In the genomic region with DNA sequence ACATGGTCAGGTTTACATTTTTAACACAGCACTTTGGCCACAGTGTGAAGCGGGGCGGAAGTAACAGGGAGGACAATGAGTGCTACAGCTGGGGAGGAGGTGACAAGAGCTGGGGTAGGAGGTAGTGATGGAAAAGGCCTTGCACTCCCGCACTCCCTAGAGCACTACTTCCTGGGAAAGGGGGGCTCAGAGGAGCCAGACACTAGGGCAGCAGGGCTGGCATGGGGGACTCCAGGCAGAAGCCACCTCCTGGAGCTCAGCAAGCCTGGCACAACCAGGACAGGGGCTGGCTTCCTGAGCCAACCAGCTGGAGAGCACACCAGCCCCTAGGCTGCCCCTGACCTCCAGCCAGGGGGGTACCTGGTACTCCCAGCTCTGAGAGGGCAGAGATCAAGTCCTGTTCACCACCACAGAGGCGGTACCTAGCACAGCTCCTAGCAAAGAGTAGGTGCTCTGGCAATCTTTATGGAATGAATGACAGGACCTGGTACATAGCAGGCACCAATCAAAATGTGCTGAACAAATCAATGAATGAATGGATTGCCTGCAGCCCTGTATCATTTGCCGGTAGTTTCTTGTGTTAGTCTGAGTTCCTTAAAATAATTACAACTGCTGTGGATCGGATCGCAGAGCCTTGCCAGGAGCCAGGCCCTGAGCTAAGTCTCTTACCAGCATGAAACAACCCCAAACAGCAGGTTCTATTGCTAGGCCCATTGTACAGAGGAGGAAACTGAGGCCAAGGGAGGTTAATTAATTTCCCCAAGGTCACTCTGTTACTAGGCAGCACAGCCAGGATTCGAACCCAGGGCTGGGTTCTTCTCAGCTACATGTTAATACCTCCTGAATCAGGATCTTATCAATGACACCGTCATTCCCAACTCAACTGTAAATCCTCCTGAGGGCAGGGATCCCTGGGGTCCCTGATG, we compare ENCODE assay signal across 1 cellular context.
A peak's percentile ranks its signal among the peaks of the same experiment; 100 is the strongest.
TF ChIP-seq lines count a peak whose summit lies in the region.

No MANE protein-coding gene starts in this region.

TF ChIP-seq in HepG2, 621 proteins besides CTCF, POLR2A, EP300 and RAD21 (continued from another document and continues in another):
- TF ChIP-seq ZNF670 (CRISPR knock-in tag; IDR thresholded peaks at IDR 0.05; ENCODE audit: borderline replicate concordance): no peak
- TF ChIP-seq ZNF260 (CRISPR knock-in tag; IDR thresholded peaks at IDR 0.05; ENCODE audit: borderline replicate concordance, low read depth): no peak
- no peak for TF ChIP-seq PHF21A (CRISPR knock-in tag; IDR thresholded peaks at IDR 0.05)
- TF ChIP-seq, protein P1, sequence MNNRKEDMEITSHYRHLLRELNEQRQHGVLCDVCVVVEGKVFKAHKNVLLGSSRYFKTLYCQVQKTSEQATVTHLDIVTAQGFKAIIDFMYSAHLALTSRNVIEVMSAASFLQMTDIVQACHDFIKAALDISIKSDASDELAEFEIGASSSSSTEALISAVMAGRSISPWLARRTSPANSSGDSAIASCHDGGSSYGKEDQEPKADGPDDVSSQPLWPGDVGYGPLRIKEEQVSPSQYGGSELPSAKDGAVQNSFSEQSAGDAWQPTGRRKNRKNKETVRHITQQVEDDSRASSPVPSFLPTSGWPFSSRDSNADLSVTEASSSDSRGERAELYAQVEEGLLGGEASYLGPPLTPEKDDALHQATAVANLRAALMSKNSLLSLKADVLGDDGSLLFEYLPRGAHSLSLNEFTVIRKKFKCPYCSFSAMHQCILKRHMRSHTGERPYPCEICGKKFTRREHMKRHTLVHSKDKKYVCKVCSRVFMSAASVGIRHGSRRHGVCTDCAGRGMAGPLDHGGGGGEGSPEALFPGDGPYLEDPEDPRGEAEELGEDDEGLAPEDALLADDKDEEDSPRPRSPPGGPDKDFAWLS (CRISPR knock-in tag; IDR thresholded peaks at IDR 0.05; ENCODE audit: borderline replicate concordance): no peak
- TF ChIP-seq, protein P2, sequence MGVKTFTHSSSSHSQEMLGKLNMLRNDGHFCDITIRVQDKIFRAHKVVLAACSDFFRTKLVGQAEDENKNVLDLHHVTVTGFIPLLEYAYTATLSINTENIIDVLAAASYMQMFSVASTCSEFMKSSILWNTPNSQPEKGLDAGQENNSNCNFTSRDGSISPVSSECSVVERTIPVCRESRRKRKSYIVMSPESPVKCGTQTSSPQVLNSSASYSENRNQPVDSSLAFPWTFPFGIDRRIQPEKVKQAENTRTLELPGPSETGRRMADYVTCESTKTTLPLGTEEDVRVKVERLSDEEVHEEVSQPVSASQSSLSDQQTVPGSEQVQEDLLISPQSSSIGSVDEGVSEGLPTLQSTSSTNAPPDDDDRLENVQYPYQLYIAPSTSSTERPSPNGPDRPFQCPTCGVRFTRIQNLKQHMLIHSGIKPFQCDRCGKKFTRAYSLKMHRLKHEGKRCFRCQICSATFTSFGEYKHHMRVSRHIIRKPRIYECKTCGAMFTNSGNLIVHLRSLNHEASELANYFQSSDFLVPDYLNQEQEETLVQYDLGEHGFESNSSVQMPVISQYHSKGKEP (CRISPR knock-in tag; IDR thresholded peaks at IDR 0.05): no peak
- TF ChIP-seq HNRNPLL (IDR thresholded peaks at IDR 0.05; ENCODE audit: low read depth, low read length, poor library complexity, severe bottlenecking): no peak
- 0 out of 2 replicates have a peak, but pooled peaks have one; percentile 16 for TF ChIP-seq MXD4 (CRISPR knock-in tag; IDR thresholded peaks at IDR 0.05)
- no peak for TF ChIP-seq ZNF460 (CRISPR knock-in tag; IDR thresholded peaks at IDR 0.05; ENCODE audit: borderline replicate concordance)
- TF ChIP-seq PPARG (CRISPR knock-in tag; conservative IDR thresholded peaks at IDR 0.05): 0 out of 2 replicates have a peak, but pooled peaks have one; percentile 20
- TF ChIP-seq, protein P3, sequence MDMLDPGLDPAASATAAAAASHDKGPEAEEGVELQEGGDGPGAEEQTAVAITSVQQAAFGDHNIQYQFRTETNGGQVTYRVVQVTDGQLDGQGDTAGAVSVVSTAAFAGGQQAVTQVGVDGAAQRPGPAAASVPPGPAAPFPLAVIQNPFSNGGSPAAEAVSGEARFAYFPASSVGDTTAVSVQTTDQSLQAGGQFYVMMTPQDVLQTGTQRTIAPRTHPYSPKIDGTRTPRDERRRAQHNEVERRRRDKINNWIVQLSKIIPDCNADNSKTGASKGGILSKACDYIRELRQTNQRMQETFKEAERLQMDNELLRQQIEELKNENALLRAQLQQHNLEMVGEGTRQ (IDR thresholded peaks at IDR 0.05; ENCODE audit: low read depth, low read length): no peak
- TF ChIP-seq, protein P3 (CRISPR knock-in tag; IDR thresholded peaks at IDR 0.05; ENCODE audit: borderline replicate concordance): no peak
- TF ChIP-seq REXO4 (CRISPR knock-in tag; IDR thresholded peaks at IDR 0.05; ENCODE audit: borderline replicate concordance): no peak
- no peak for TF ChIP-seq POGZ (CRISPR knock-in tag; IDR thresholded peaks at IDR 0.05)
- TF ChIP-seq RFXAP (CRISPR knock-in tag; IDR thresholded peaks at IDR 0.05; ENCODE audit: borderline replicate concordance): no peak
- TF ChIP-seq STAT5B (CRISPR knock-in tag; IDR thresholded peaks at IDR 0.05): no peak
- TF ChIP-seq U2AF1 (optimal IDR thresholded peaks at IDR 0.05; ENCODE audit: low read depth, low read length): no peak
- no peak for TF ChIP-seq KDM1A (CRISPR knock-in tag; IDR thresholded peaks at IDR 0.05)
- no peak for TF ChIP-seq ARID2 (CRISPR knock-in tag; IDR thresholded peaks at IDR 0.05; ENCODE audit: borderline replicate concordance)
- TF ChIP-seq ZNF564 (CRISPR knock-in tag; IDR thresholded peaks at IDR 0.05): no peak
- TF ChIP-seq, protein P4, sequence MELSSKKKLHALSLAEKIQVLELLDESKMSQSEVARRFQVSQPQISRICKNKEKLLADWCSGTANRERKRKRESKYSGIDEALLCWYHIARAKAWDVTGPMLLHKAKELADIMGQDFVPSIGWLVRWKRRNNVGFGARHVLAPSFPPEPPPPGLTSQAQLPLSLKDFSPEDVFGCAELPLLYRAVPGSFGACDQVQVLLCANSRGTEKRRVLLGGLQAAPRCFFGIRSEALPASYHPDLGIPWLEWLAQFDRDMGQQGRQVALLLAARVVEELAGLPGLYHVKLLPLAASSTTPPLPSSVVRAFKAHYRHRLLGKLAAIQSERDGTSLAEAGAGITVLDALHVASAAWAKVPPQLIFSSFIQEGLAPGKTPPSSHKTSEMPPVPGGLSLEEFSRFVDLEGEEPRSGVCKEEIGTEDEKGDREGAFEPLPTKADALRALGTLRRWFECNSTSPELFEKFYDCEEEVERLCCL (CRISPR knock-in tag; IDR thresholded peaks at IDR 0.05; ENCODE audit: borderline replicate concordance): no peak
- TF ChIP-seq, protein P5, sequence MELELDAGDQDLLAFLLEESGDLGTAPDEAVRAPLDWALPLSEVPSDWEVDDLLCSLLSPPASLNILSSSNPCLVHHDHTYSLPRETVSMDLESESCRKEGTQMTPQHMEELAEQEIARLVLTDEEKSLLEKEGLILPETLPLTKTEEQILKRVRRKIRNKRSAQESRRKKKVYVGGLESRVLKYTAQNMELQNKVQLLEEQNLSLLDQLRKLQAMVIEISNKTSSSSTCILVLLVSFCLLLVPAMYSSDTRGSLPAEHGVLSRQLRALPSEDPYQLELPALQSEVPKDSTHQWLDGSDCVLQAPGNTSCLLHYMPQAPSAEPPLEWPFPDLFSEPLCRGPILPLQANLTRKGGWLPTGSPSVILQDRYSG (CRISPR knock-in tag; IDR thresholded peaks at IDR 0.05): no peak
- TF ChIP-seq MLLT10 (CRISPR knock-in tag; IDR thresholded peaks at IDR 0.05): no peak
- TF ChIP-seq CEBPZ (IDR thresholded peaks at IDR 0.05; ENCODE audit: low read length): no peak
- TF ChIP-seq PHB2 (IDR thresholded peaks at IDR 0.05; ENCODE audit: partially characterized antibody): no peak
- no peak for TF ChIP-seq BCL6 (CRISPR knock-in tag; IDR thresholded peaks at IDR 0.05)
- TF ChIP-seq DR1 (CRISPR knock-in tag; IDR thresholded peaks at IDR 0.05): no peak
- no peak for TF ChIP-seq SMARCC2 (IDR thresholded peaks at IDR 0.05)
- TF ChIP-seq ZNF317 (CRISPR knock-in tag; IDR thresholded peaks at IDR 0.05): peak; percentile 66
- TF ChIP-seq PREB (CRISPR knock-in tag; IDR thresholded peaks at IDR 0.05): no peak
- TF ChIP-seq KAT8 (CRISPR knock-in tag; IDR thresholded peaks at IDR 0.05): no peak
- TF ChIP-seq ZKSCAN5 (CRISPR knock-in tag; IDR thresholded peaks at IDR 0.05): no peak
- TF ChIP-seq ZNF878 (CRISPR knock-in tag; IDR thresholded peaks at IDR 0.05): no peak
- no peak for TF ChIP-seq NCOA2 (CRISPR knock-in tag; IDR thresholded peaks at IDR 0.05)
- TF ChIP-seq, protein P6, sequence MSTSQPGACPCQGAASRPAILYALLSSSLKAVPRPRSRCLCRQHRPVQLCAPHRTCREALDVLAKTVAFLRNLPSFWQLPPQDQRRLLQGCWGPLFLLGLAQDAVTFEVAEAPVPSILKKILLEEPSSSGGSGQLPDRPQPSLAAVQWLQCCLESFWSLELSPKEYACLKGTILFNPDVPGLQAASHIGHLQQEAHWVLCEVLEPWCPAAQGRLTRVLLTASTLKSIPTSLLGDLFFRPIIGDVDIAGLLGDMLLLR (CRISPR knock-in tag; IDR thresholded peaks at IDR 0.05): no peak
- no peak for TF ChIP-seq ZEB1 (IDR thresholded peaks at IDR 0.05; ENCODE audit: insufficient replicate concordance, low read depth)
- TF ChIP-seq, protein P7, sequence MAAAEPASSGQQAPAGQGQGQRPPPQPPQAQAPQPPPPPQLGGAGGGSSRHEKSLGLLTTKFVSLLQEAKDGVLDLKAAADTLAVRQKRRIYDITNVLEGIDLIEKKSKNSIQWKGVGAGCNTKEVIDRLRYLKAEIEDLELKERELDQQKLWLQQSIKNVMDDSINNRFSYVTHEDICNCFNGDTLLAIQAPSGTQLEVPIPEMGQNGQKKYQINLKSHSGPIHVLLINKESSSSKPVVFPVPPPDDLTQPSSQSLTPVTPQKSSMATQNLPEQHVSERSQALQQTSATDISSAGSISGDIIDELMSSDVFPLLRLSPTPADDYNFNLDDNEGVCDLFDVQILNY (CRISPR knock-in tag; conservative IDR thresholded peaks at IDR 0.05): no peak
- peak; percentile 54; the same call in 1 of the 2 replicates for TF ChIP-seq RARA (CRISPR knock-in tag; IDR thresholded peaks at IDR 0.05)
- TF ChIP-seq BHLHE40 (IDR thresholded peaks at IDR 0.05; ENCODE audit: low read length): no peak
- no peak for TF ChIP-seq AKAP8 (CRISPR knock-in tag; IDR thresholded peaks at IDR 0.05)
- 0 out of 2 replicates have a peak, but pooled peaks have one; percentile 41 for TF ChIP-seq HNF4G (IDR thresholded peaks at IDR 0.05; ENCODE audit: borderline replicate concordance, low read depth, low read length)
- TF ChIP-seq HNF4G (CRISPR knock-in tag; IDR thresholded peaks at IDR 0.05; ENCODE audit: borderline replicate concordance, low read depth): peak; percentile 20; the same call in 1 of the 2 replicates
- TF ChIP-seq ZSCAN12 (CRISPR knock-in tag; IDR thresholded peaks at IDR 0.05): no peak
- TF ChIP-seq, protein P8, sequence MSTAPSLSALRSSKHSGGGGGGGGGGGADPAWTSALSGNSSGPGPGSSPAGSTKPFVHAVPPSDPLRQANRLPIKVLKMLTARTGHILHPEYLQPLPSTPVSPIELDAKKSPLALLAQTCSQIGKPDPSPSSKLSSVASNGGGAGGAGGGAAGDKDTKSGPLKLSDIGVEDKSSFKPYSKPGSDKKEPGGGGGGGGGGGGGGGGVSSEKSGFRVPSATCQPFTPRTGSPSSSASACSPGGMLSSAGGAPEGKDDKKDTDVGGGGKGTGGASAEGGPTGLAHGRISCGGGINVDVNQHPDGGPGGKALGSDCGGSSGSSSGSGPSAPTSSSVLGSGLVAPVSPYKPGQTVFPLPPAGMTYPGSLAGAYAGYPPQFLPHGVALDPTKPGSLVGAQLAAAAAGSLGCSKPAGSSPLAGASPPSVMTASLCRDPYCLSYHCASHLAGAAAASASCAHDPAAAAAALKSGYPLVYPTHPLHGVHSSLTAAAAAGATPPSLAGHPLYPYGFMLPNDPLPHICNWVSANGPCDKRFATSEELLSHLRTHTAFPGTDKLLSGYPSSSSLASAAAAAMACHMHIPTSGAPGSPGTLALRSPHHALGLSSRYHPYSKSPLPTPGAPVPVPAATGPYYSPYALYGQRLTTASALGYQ (CRISPR knock-in tag; IDR thresholded peaks at IDR 0.05): no peak
- no peak for TF ChIP-seq SOX13 (IDR thresholded peaks at IDR 0.05)
- peak in 1 of 2 experiments; percentile 16; a peak in 1 of 4 replicates for TF ChIP-seq SOX13 (CRISPR knock-in tag; conservative IDR thresholded peaks at IDR 0.05 in 1 of 2, IDR thresholded peaks at IDR 0.05 in 1 of 2)
- no peak for TF ChIP-seq ZNF724P (CRISPR knock-in tag; IDR thresholded peaks at IDR 0.05; ENCODE audit: borderline replicate concordance)
- no peak for TF ChIP-seq TCF7 (IDR thresholded peaks at IDR 0.05; ENCODE audit: low read depth)
- TF ChIP-seq RBAK (CRISPR knock-in tag; IDR thresholded peaks at IDR 0.05): no peak
- TF ChIP-seq BRCA1 (CRISPR knock-in tag; IDR thresholded peaks at IDR 0.05): no peak
- TF ChIP-seq ZBTB42 (CRISPR knock-in tag; IDR thresholded peaks at IDR 0.05): no peak
